1 cellular context compared by ENCODE assay signal in the genomic region with DNA sequence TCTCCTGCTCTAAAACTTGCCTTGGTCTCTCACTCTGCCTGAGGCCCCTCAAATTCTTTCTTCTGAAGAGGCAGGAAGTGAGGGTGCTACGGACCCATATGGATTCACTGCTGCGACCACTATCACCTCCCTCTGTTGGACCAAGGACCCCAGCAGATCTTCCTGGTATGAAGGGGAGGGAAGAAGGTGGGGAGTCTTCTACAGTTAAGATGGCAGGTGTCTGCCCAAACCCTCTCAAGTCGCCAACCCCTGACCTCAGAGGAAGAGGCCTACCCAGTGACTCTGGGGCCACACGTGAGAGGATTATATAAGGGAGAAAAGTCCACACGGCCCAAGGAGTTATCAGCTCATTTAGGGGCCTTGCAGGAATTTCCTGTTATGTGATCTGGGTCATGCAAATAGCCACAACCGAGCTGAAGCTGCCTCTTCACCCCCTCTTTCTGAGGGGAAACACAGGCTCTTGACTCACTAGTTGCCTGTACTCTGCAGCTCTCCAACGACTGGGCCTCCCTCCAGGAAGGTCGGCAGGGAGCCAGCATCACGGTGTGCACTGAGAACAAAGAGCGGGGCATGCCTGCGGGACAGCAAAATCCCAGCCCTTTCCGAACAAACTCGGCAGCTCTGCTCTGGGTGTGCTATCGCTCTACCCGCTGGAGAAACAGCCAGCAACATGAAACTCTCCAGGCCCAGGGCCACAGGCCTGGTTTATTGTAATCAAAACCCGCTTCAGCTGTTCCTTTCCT.
TF ChIP-seq lines count a peak whose summit lies in the region.

No MANE protein-coding gene starts in this region.

TF ChIP-seq in K562, 482 proteins besides CTCF, POLR2A, EP300 and RAD21 (continued from another document):
- TF ChIP-seq, protein P1, sequence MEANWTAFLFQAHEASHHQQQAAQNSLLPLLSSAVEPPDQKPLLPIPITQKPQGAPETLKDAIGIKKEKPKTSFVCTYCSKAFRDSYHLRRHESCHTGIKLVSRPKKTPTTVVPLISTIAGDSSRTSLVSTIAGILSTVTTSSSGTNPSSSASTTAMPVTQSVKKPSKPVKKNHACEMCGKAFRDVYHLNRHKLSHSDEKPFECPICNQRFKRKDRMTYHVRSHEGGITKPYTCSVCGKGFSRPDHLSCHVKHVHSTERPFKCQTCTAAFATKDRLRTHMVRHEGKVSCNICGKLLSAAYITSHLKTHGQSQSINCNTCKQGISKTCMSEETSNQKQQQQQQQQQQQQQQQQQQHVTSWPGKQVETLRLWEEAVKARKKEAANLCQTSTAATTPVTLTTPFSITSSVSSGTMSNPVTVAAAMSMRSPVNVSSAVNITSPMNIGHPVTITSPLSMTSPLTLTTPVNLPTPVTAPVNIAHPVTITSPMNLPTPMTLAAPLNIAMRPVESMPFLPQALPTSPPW (CRISPR knock-in tag; IDR thresholded peaks at IDR 0.05) = peak; percentile 36; the same call in 1 of the 2 replicates
- TF ChIP-seq NCOR1 (IDR thresholded peaks at IDR 0.05) = peak; percentile 49
- TF ChIP-seq EP400 (IDR thresholded peaks at IDR 0.05) = 0 out of 2 replicates have a peak, but pooled peaks have one; percentile 10
- TF ChIP-seq SMAD4 (CRISPR knock-in tag; conservative IDR thresholded peaks at IDR 0.05) = 0 out of 2 replicates have a peak, but pooled peaks have one; percentile 68
- TF ChIP-seq ZNF766 (CRISPR knock-in tag; conservative IDR thresholded peaks at IDR 0.05) = peak; percentile 51; the same call in 1 of the 2 replicates
- 0 out of 2 replicates have a peak, but pooled peaks have one; percentile 3 for TF ChIP-seq JUND (IDR thresholded peaks at IDR 0.05; ENCODE audit: borderline replicate concordance, low read depth, low read length)
- no peak for TF ChIP-seq JUND (tag; IDR thresholded peaks at IDR 0.05; ENCODE audit: borderline replicate concordance, low read depth, low read length)
- TF ChIP-seq ZNF561 (CRISPR knock-in tag; conservative IDR thresholded peaks at IDR 0.05) = 0 out of 2 replicates have a peak, but pooled peaks have one; percentile 14
- 0 out of 4 replicates have a peak, but pooled peaks of 1 of the 2 experiments have one; percentile 29 for TF ChIP-seq FOXA3 (CRISPR knock-in tag; conservative IDR thresholded peaks at IDR 0.05 in 1 of 2, IDR thresholded peaks at IDR 0.05 in 1 of 2)
- TF ChIP-seq HMBOX1 (IDR thresholded peaks at IDR 0.05) = 0 out of 2 replicates have a peak, but pooled peaks have one; percentile 28
- TF ChIP-seq RNF219 (CRISPR knock-in tag; IDR thresholded peaks at IDR 0.05) = 0 out of 2 replicates have a peak, but pooled peaks have one; percentile 54
- TF ChIP-seq, protein P2, sequence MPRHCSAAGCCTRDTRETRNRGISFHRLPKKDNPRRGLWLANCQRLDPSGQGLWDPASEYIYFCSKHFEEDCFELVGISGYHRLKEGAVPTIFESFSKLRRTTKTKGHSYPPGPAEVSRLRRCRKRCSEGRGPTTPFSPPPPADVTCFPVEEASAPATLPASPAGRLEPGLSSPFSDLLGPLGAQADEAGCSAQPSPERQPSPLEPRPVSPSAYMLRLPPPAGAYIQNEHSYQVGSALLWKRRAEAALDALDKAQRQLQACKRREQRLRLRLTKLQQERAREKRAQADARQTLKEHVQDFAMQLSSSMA (CRISPR knock-in tag; IDR thresholded peaks at IDR 0.05) = 0 out of 2 replicates have a peak, but pooled peaks have one; percentile 38
- 0 out of 2 replicates have a peak, but pooled peaks have one; percentile 5 for TF ChIP-seq CBFA2T2 (conservative IDR thresholded peaks at IDR 0.05)
- no peak for TF ChIP-seq CTBP1 (IDR thresholded peaks at IDR 0.05; ENCODE audit: borderline replicate concordance)
- TF ChIP-seq, protein P3, sequence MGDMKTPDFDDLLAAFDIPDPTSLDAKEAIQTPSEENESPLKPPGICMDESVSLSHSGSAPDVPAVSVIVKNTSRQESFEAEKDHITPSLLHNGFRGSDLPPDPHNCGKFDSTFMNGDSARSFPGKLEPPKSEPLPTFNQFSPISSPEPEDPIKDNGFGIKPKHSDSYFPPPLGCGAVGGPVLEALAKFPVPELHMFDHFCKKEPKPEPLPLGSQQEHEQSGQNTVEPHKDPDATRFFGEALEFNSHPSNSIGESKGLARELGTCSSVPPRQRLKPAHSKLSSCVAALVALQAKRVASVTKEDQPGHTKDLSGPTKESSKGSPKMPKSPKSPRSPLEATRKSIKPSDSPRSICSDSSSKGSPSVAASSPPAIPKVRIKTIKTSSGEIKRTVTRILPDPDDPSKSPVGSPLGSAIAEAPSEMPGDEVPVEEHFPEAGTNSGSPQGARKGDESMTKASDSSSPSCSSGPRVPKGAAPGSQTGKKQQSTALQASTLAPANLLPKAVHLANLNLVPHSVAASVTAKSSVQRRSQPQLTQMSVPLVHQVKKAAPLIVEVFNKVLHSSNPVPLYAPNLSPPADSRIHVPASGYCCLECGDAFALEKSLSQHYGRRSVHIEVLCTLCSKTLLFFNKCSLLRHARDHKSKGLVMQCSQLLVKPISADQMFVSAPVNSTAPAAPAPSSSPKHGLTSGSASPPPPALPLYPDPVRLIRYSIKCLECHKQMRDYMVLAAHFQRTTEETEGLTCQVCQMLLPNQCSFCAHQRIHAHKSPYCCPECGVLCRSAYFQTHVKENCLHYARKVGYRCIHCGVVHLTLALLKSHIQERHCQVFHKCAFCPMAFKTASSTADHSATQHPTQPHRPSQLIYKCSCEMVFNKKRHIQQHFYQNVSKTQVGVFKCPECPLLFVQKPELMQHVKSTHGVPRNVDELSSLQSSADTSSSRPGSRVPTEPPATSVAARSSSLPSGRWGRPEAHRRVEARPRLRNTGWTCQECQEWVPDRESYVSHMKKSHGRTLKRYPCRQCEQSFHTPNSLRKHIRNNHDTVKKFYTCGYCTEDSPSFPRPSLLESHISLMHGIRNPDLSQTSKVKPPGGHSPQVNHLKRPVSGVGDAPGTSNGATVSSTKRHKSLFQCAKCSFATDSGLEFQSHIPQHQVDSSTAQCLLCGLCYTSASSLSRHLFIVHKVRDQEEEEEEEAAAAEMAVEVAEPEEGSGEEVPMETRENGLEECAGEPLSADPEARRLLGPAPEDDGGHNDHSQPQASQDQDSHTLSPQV (IDR thresholded peaks at IDR 0.05) = peak; percentile 87
- peak; percentile 53; the same call in 1 of the 2 replicates for TF ChIP-seq CXXC5 (CRISPR knock-in tag; IDR thresholded peaks at IDR 0.05)
- no peak for TF ChIP-seq PTTG1 (tag; IDR thresholded peaks at IDR 0.05; ENCODE audit: low read depth)
- peak; percentile 50 for TF ChIP-seq RBBP5 (IDR thresholded peaks at IDR 0.05; ENCODE audit: borderline replicate concordance, insufficient read depth, low read length, poor library complexity, severe bottlenecking)
